8 cellular contexts compared by ENCODE assay signal in genomic region chr19:42217522-42218442, GRCh38. TPM values are rescaled to one million over a fixed set of nuclear protein-coding genes. Genes with fewer than 3 reads are reported as not detected.
DNase-seq lines count a peak whose midpoint lies in the region; ATAC-seq, FAIRE-seq and TF ChIP-seq lines count a peak whose summit lies in the region.

TSS of gene DEDD2 (minus strand) at chr19:42217677. CDS start at chr19:42217007, 670 bp downstream.

- ATAC-seq in HG02884 (IDR thresholded peaks at IDR 0.05; ENCODE audit: unreplicated experiment) (peak; percentile 53), left cardiac atrium (peak; percentile 80 to 87)

- H3K4me3 ChIP-seq in prostate gland (peak within 1 kb of the TSS; percentile 77 to 85), urinary bladder (ENCODE audit: low read depth, low read length) (peak within 1 kb of the TSS; percentile 93)

- H3K27ac ChIP-seq in prostate gland: peak within 1 kb of the TSS; percentile 98
- peak within 1 kb of the TSS; percentile 88 for H3K27ac ChIP-seq in urinary bladder (ENCODE audit: low read depth)

- peak within 1 kb of the TSS; percentile 100 for H3K4me3 Mint-ChIP-seq in T-helper 1 cell treated with Interleukin-12 subunit alpha and Interleukin-12 subunit beta and Interleukin-4 antibody, amounts not matched to agents 30 μg/mL and 1 μg/mL, for 36 hours

- H3K4me1 ChIP-seq in prostate gland (replicated peaks) (peaks cover 22% of the 10 kb centered on the region), urinary bladder (ENCODE audit: insufficient read depth) (peaks cover 6% of the 10 kb centered on the region)

- TF ChIP-seq CTCF in prostate gland (IDR thresholded peaks at IDR 0.05): peak in 1 of 4 experiments; percentile 34

- peak; percentile 99 for FAIRE-seq in GM12892 (lab: Jason Lieb, UNC)

- H3K4me1 Mint-ChIP-seq in T-helper 1 cell treated with Interleukin-12 subunit alpha and Interleukin-12 subunit beta and Interleukin-4 antibody, amounts not matched to agents 30 μg/mL and 1 μg/mL, for 36 hours (ENCODE audit: low read depth): peaks cover 63% of the 10 kb centered on the region

- peaks cover 0 to 8% of the 10 kb centered on the region in 2 donors for H3K36me3 ChIP-seq in prostate gland
- no peaks in the 10 kb centered on the region for H3K36me3 ChIP-seq in urinary bladder (ENCODE audit: insufficient read depth)

- H3K9me3 ChIP-seq in prostate gland: no peaks in the 10 kb centered on the region

- 17% methylated on average over 56 of the region's 56 CpGs for WGBS in prostate gland
- WGBS in urinary bladder: 17% methylated on average over 56 of the region's 56 CpGs

- DNase-seq in GM12892 (ENCODE audit: insufficient read length) (peak; percentile 95), NCI-H1694 (lab: John Stamatoyannopoulos, UW) (peak; percentile 94), amniotic stem cell (lab: John Stamatoyannopoulos, UW) (peak; percentile 96), left cardiac atrium (peak; percentile 97), prostate gland (ENCODE audit: low spot score) (peak; percentile 97)

- TF ChIP-seq POLR2A in GM12892 (IDR thresholded peaks at IDR 0.05; ENCODE audit: low read depth, low read length) (peak; percentile 48; the same call in 1 of the 2 replicates), prostate gland (IDR thresholded peaks at IDR 0.05) (peak; percentile 99)

- no peaks in the 10 kb centered on the region for H3K27me3 ChIP-seq in prostate gland (replicated peaks; ENCODE audit: insufficient read depth)

- H3K9me3 Mint-ChIP-seq in T-helper 1 cell treated with Interleukin-12 subunit alpha and Interleukin-12 subunit beta and Interleukin-4 antibody, amounts not matched to agents 30 μg/mL and 1 μg/mL, for 36 hours: no peaks in the 10 kb centered on the region

- no peaks in the 10 kb centered on the region for H3K27me3 Mint-ChIP-seq in T-helper 1 cell treated with Interleukin-12 subunit alpha and Interleukin-12 subunit beta and Interleukin-4 antibody, amounts not matched to agents 30 μg/mL and 1 μg/mL, for 36 hours (ENCODE audit: low read depth)

- H3K27ac Mint-ChIP-seq in T-helper 1 cell treated with Interleukin-12 subunit alpha and Interleukin-12 subunit beta and Interleukin-4 antibody, amounts not matched to agents 30 μg/mL and 1 μg/mL, for 36 hours: peak within 1 kb of the TSS; percentile 99

- peaks cover 41% of the 10 kb centered on the region for H3K36me3 Mint-ChIP-seq in T-helper 1 cell treated with Interleukin-12 subunit alpha and Interleukin-12 subunit beta and Interleukin-4 antibody, amounts not matched to agents 30 μg/mL and 1 μg/mL, for 36 hours (ENCODE audit: low read depth)

- intact Hi-C loops in left cardiac atrium (cut with DNase I) (no loop called here), prostate gland (cut with DNase I) (loop anchor here (10.0 kb wide), 1 partner anchor 177 kb away; the partner anchor contains the start of gene CNFN)

RNA-seq across cellular contexts. Expression of gene DEDD2, which starts in this region (rescaled TPM):
- polyA plus RNA-seq in GM12892 (2012; ENCODE audit: missing spikeins): 11.7 TPM
- total RNA-seq in left cardiac atrium (10 to 100 TPM; 10.7 to 17.6 TPM), prostate gland (10 to 100 TPM; 70.3 to 98.1 TPM), urinary bladder (15.5 TPM)
- polyA plus RNA-seq in urinary bladder: 29.5 TPM

Comparison
In these comparisons a context has a peak if more than half of its experiments do, and no peak if none do; other contexts are left out.
1. Peak in every context shown above with its lines: DNase-seq, ATAC-seq, H3K4me3 ChIP-seq and H3K27ac ChIP-seq.